10 cellular contexts compared by ENCODE assay signal in genomic region chr11:36352919-36353318, GRCh38. TPM values are rescaled to one million over a fixed set of nuclear protein-coding genes. Genes with fewer than 3 reads are reported as not detected.
DNase-seq lines count a peak whose midpoint lies in the region; ATAC-seq and TF ChIP-seq lines count a peak whose summit lies in the region.
"Had no signal": no experiment of that assay in that cellular context is flagged by ENCODE, and none has a peak within 500 bp of the region (broad histone marks: within the 10 kb centered on the region; RNA-seq: fewer than 3 reads in every experiment).

No MANE protein-coding gene starts in this region.

- TF ChIP-seq POLR2A in testis (IDR thresholded peaks at IDR 0.05) = no peak

- peak; percentile 90 for ATAC-seq in activated CD8-positive, alpha-beta T cell treated with anti-CD3 and anti-CD28 coated beads, Interleukin-2, amount 10 ng/mL, durations not matched to agents 7 days and 5 days
- ATAC-seq in HG03432 (IDR thresholded peaks at IDR 0.05; ENCODE audit: unreplicated experiment) = no peak
- ATAC-seq: gastrocnemius medialis had no signal

- DNase-seq in activated gamma-delta T cell treated with Interleukin-2 at 50 U/mL for 16 hours (peak; percentile 64), activated gamma-delta T cell (lab: John Stamatoyannopoulos, UW) (no peak), colonic mucosa (peak; percentile 18), SKM-1 (lab: John Stamatoyannopoulos, UW; ENCODE audit: unreplicated experiment) (no peak), testis (no peak)
- DNase-seq in activated CD8-positive, alpha-beta T cell treated with anti-CD3 and anti-CD28 coated beads, Interleukin-2, amount 10 ng/mL, durations not matched to agents 7 days and 5 days = peak; percentile 83
- DNase-seq in stimulated activated naive CD4-positive, alpha-beta T cell treated with Interleukin-2 at 50 U/mL for 16 hours (lab: John Stamatoyannopoulos, UW) = peak; percentile 45
- DNase-seq: gastrocnemius medialis, NCI-H226 had no signal

- CTCF ChIA-PET in activated CD8-positive, alpha-beta T cell treated with anti-CD3 and anti-CD28 coated beads, Interleukin-2, amount 10 ng/mL, durations not matched to agents 7 days and 5 days (lab: Charles Lee) = interaction anchor here (0.7 to 6.5 kb wide), 21 partner anchors 8 to 394 kb away, joined by 3 to 62 read pairs (median 8); partner anchors contain the start of genes COMMD9 and TRAF6

- peaks cover 5% of the 10 kb centered on the region for H3K4me1 ChIP-seq in colonic mucosa
- H3K4me1 ChIP-seq in testis = no peaks in the 10 kb centered on the region
- H3K4me1 ChIP-seq: gastrocnemius medialis had no signal

- no peaks in the 10 kb centered on the region for H3K9me3 Mint-ChIP-seq in activated CD8-positive, alpha-beta T cell treated with anti-CD3 and anti-CD28 coated beads, Interleukin-2, amount 10 ng/mL, durations not matched to agents 7 days and 5 days (ENCODE audit: insufficient read depth)

- H3K9ac ChIP-seq in colonic mucosa (ENCODE audit: low read depth in 2 of 2, low read length in 2 of 2) = no peak overlapping the region

- POLR2A ChIA-PET in activated CD8-positive, alpha-beta T cell treated with anti-CD3 and anti-CD28 coated beads, Interleukin-2, amount 10 ng/mL, durations not matched to agents 7 days and 5 days (lab: Charles Lee) = no interaction called here

- peaks cover 42% of the 10 kb centered on the region for H3K4me1 Mint-ChIP-seq in activated CD8-positive, alpha-beta T cell treated with anti-CD3 and anti-CD28 coated beads, Interleukin-2, amount 10 ng/mL, durations not matched to agents 7 days and 5 days (ENCODE audit: low read depth)

- intact Hi-C loops in colonic mucosa (cut with DNase I) = no loop called here
- intact Hi-C loops in testis (cut with DNase I; ENCODE audit: low total_unique reads) = no loop called here

- H3K27me3 Mint-ChIP-seq in activated CD8-positive, alpha-beta T cell treated with anti-CD3 and anti-CD28 coated beads, Interleukin-2, amount 10 ng/mL, durations not matched to agents 7 days and 5 days (ENCODE audit: low read depth) = peaks cover 23% of the 10 kb centered on the region

- no peak overlapping the region for H3K4me3 Mint-ChIP-seq in activated CD8-positive, alpha-beta T cell treated with anti-CD3 and anti-CD28 coated beads, Interleukin-2, amount 10 ng/mL, durations not matched to agents 7 days and 5 days

- TF ChIP-seq CTCF in colonic mucosa (IDR thresholded peaks at IDR 0.05) (no peak), testis (IDR thresholded peaks at IDR 0.05) (no peak)

- no peak overlapping the region for H3K4me3 ChIP-seq in colonic mucosa
- no peak overlapping the region for H3K4me3 ChIP-seq in testis
- H3K4me3 ChIP-seq: gastrocnemius medialis had no signal

- H3K27ac Mint-ChIP-seq in activated CD8-positive, alpha-beta T cell treated with anti-CD3 and anti-CD28 coated beads, Interleukin-2, amount 10 ng/mL, durations not matched to agents 7 days and 5 days = peak overlapping the region; percentile 43

- H3K36me3 ChIP-seq in colonic mucosa (no peaks in the 10 kb centered on the region), testis (ENCODE audit: low read depth, missing control alignments) (no peaks in the 10 kb centered on the region)
- H3K36me3 ChIP-seq: gastrocnemius medialis had no signal

- H3K9me3 ChIP-seq in colonic mucosa (no peaks in the 10 kb centered on the region), testis (no peaks in the 10 kb centered on the region)
- H3K9me3 ChIP-seq: gastrocnemius medialis had no signal

- H3K27me3 ChIP-seq in colonic mucosa (no peaks in the 10 kb centered on the region), testis (no peaks in the 10 kb centered on the region)
- H3K27me3 ChIP-seq: gastrocnemius medialis had no signal

- no peak overlapping the region for H3K27ac ChIP-seq in colonic mucosa
- H3K27ac ChIP-seq in testis = no peak overlapping the region
- H3K27ac ChIP-seq: gastrocnemius medialis had no signal

- H3K36me3 Mint-ChIP-seq in activated CD8-positive, alpha-beta T cell treated with anti-CD3 and anti-CD28 coated beads, Interleukin-2, amount 10 ng/mL, durations not matched to agents 7 days and 5 days (ENCODE audit: low read depth) = no peaks in the 10 kb centered on the region

- 88 to 92% methylated on average over 3 of the region's 3 CpGs for WGBS in testis, 2 donors

RNA-seq across cellular contexts. Expression of gene PRR5L, which starts 56.8 kb away (rescaled TPM):
- 1 to 10 TPM; 3.4 to 4.5 TPM for total RNA-seq in activated CD8-positive, alpha-beta T cell treated with anti-CD3 and anti-CD28 coated beads, Interleukin-2, amount 10 ng/mL, durations not matched to agents 7 days and 5 days
- total RNA-seq in colonic mucosa (100 to 1,000 TPM in 1 of 2 donors, 10 to 100 TPM in 1; 80.9 to 169 TPM), testis (10 to 100 TPM; 14.7 to 15.4 TPM)
- 8.1 TPM for polyA plus RNA-seq in testis (ENCODE audit: insufficient read depth, low read depth, low replicate concordance)

Comparison
In these comparisons a context has a peak if more than half of its experiments do, and no peak if none do; other contexts are left out.
1. DNase-seq: peak in activated gamma-delta T cell treated with Interleukin-2 at 50 U/mL for 16 hours (single experiment), activated CD8-positive, alpha-beta T cell treated with anti-CD3 and anti-CD28 coated beads, Interleukin-2, amount 10 ng/mL, durations not matched to agents 7 days and 5 days (single experiment), colonic mucosa (single experiment) and stimulated activated naive CD4-positive, alpha-beta T cell treated with Interleukin-2 at 50 U/mL for 16 hours (single experiment); none in activated gamma-delta T cell (single experiment), SKM-1 (single experiment) and testis (single experiment).
2. RNA of gene PRR5L, which starts 56.8 kb away (total RNA-seq): 80.9 to 169 TPM in colonic mucosa; 14.7 to 15.4 TPM in testis and 3.4 to 4.5 TPM in activated CD8-positive, alpha-beta T cell treated with anti-CD3 and anti-CD28 coated beads, Interleukin-2, amount 10 ng/mL, durations not matched to agents 7 days and 5 days; every median in the first group is over 4 times any median in the second.